8 cellular contexts compared by ENCODE assay signal in genomic region chr14:33849455-33849801, GRCh38.
A peak's percentile ranks its signal among the peaks of the same experiment; 100 is the strongest.
DNase-seq lines count a peak whose midpoint lies in the region; ATAC-seq and TF ChIP-seq lines count a peak whose summit lies in the region.
"Had no signal": no experiment of that assay in that cellular context is flagged by ENCODE, and none has a peak within 500 bp of the region (broad histone marks: within the 10 kb centered on the region; RNA-seq: fewer than 3 reads in every experiment).

No MANE protein-coding gene starts in this region.

- H3K4me2 ChIP-seq in PC-3 (ENCODE audit: low read length) = no peak overlapping the region

- H3K79me2 ChIP-seq in PC-3 (ENCODE audit: low read length) = no peaks in the 10 kb centered on the region

- no peaks in the 10 kb centered on the region for H4K20me1 ChIP-seq in PC-3 (ENCODE audit: low read length)

- intact Hi-C loops in PC-3 (cut with micrococcal nuclease) = no loop called here
- intact Hi-C loops in gastrocnemius medialis (cut with DNase I; ENCODE audit: low total_unique reads) = loop anchor here (1.0 kb wide), 1 partner anchor 249 kb away; no protein-coding TSS in a partner anchor

- BruUV-seq in PC-3 (replicated peaks; lab: Mats Ljungman, UMichigan) = no TSS peak

- no peak overlapping the region for H3K9ac ChIP-seq in PC-3 (ENCODE audit: low read length)

- H3K9me3 ChIP-seq in PC-3 (ENCODE audit: low read length) = no peaks in the 10 kb centered on the region
- no peaks in the 10 kb centered on the region for H3K9me3 ChIP-seq in gastrocnemius medialis

- H3K27ac ChIP-seq in PC-3 (ENCODE audit: low read length) = no peak overlapping the region
- H3K27ac ChIP-seq in caudate nucleus (ENCODE audit: low read depth, low read length) = peak overlapping the region; percentile 65
- peak overlapping the region; percentile 85 for H3K27ac ChIP-seq in substantia nigra (ENCODE audit: low read depth, low read length, poor library complexity, severe bottlenecking)
- no peak overlapping the region for H3K27ac ChIP-seq in gastrocnemius medialis

- H3K36me3 ChIP-seq in PC-3 (ENCODE audit: low read depth, low read length) (no peaks in the 10 kb centered on the region), gastrocnemius medialis (no peaks in the 10 kb centered on the region)

- CTCF ChIA-PET in PC-3 (lab: Charles Lee) = interaction anchor here (0.6 to 1.6 kb wide), 6 partner anchors 249 to 907 kb away, joined by 3 to 33 read pairs (median 3); no protein-coding TSS in a partner anchor

- H3K9me2 ChIP-seq in PC-3 (replicated peaks; ENCODE audit: low read length) = no peaks in the 10 kb centered on the region

- H3K27me3 ChIP-seq in PC-3 (ENCODE audit: low read length) = peaks cover 10% of the 10 kb centered on the region; the same call in 1 of the 2 replicates
- H3K27me3 ChIP-seq in gastrocnemius medialis = no peaks in the 10 kb centered on the region

- ATAC-seq in GM18867 (IDR thresholded peaks at IDR 0.05; ENCODE audit: unreplicated experiment) = peak; percentile 23
- ATAC-seq in PC-3 = no peak
- no peak for ATAC-seq in gastrocnemius medialis

- no peaks in the 10 kb centered on the region for H3F3A ChIP-seq in PC-3 (ENCODE audit: low read length, unreplicated experiment)

- H3K4me1 ChIP-seq in PC-3 (ENCODE audit: insufficient read depth, low read length) (no peaks in the 10 kb centered on the region), gastrocnemius medialis (no peaks in the 10 kb centered on the region)

- no peak overlapping the region for H2AFZ ChIP-seq in PC-3 (ENCODE audit: low read length)

- TF ChIP-seq CTCF in PC-3 (conservative IDR thresholded peaks at IDR 0.05; ENCODE audit: low read depth, low read length) (0 out of 2 replicates have a peak, but pooled peaks have one; percentile 7), gastrocnemius medialis (IDR thresholded peaks at IDR 0.05 in 4 of 5, conservative IDR thresholded peaks at IDR 0.05 in 1 of 5) (no peak)

- no peak overlapping the region for H3K4me3 ChIP-seq in PC-3 (ENCODE audit: low read length)
- H3K4me3 ChIP-seq in gastrocnemius medialis = no peak overlapping the region

- POLR2A ChIA-PET in PC-3 (lab: Charles Lee; ENCODE audit: unreplicated experiment) = no interaction called here

- no peak for TF ChIP-seq POLR2A in gastrocnemius medialis (IDR thresholded peaks at IDR 0.05)

- in situ Hi-C loops in gastrocnemius medialis (cut with MboI; ENCODE audit: low sequenced_read_pairs in 4 of 4) = loop anchor here in 3 of 4 donors (10.0 kb wide), 3 partner anchors 245 to 465 kb away; no protein-coding TSS in a partner anchor

- no peak for DNase-seq in PC-3
- no peak for DNase-seq in caudate nucleus (lab: John Stamatoyannopoulos, UW)
- DNase-seq in substantia nigra (lab: John Stamatoyannopoulos, UW) = no peak
- DNase-seq in cerebellar cortex (ENCODE audit: low spot score) = no peak
- DNase-seq in HPDE6-E6E7 (ENCODE audit: extremely low spot score) = no peak
- DNase-seq in gastrocnemius medialis = no peak
- DNase-seq: HCEC 1CT had no signal

Comparison
In these comparisons a context has a peak if more than half of its experiments do, and no peak if none do; other contexts are left out.
1. H3K27ac ChIP-seq: peak in caudate nucleus (single experiment) and substantia nigra (single experiment); none in PC-3 (single experiment) and gastrocnemius medialis (0 of 4).